8 cellular contexts compared by ENCODE assay signal in genomic region chr5:77211013-77211690, GRCh38. TPM values are rescaled to one million over a fixed set of nuclear protein-coding genes. Genes with fewer than 3 reads are reported as not detected.
DNase-seq lines count a peak whose midpoint lies in the region; ATAC-seq, FAIRE-seq and TF ChIP-seq lines count a peak whose summit lies in the region.

No MANE protein-coding gene starts in this region.

- SMC1A ChIA-PET in GM12878 (lab: Charles Lee; ENCODE audit: uncharacterized antibody, unreplicated experiment): no interaction called here

- TF ChIP-seq POLR2A in GM12878 (IDR thresholded peaks at IDR 0.05; ENCODE audit: low read depth, low read length): no peak

- DNase-seq in heart right ventricle (no peak), Right ventricle myocardium inferior (ENCODE audit: missing footprints) (no peak), GM12878 (ENCODE audit: low read depth, low spot score) (no peak), HEK293T (ENCODE audit: extremely low spot score) (no peak), NCI-H1105 (lab: John Stamatoyannopoulos, UW) (no peak), sciatic nerve (ENCODE audit: low spot score) (no peak)

- H3K36me3 ChIP-seq in heart right ventricle (no peaks in the 10 kb centered on the region), GM12878 (ENCODE audit: control insufficient read depth in 2 of 2, insufficient read depth in 2 of 2, low read length in 1 of 2) (no peaks in the 10 kb centered on the region), mesodermal cell (ENCODE audit: control insufficient read depth, insufficient read depth, low read length) (no peaks in the 10 kb centered on the region)

- H3K79me2 ChIP-seq in GM12878 (ENCODE audit: control insufficient read depth, insufficient read depth, low read length): no peaks in the 10 kb centered on the region

- H2AFZ ChIP-seq in GM12878 (ENCODE audit: control insufficient read depth, low read depth, low read length): peak overlapping the region; percentile 15; the same call in 1 of the 2 replicates

- no peaks in the 10 kb centered on the region for H3K9me3 ChIP-seq in heart right ventricle
- no peaks in the 10 kb centered on the region for H3K9me3 ChIP-seq in GM12878 (replicated peaks; ENCODE audit: control insufficient read depth, insufficient read depth, low read length)
- no peaks in the 10 kb centered on the region for H3K9me3 ChIP-seq in mesodermal cell (ENCODE audit: control insufficient read depth, low read length)

- TF ChIP-seq CTCF in heart right ventricle (IDR thresholded peaks at IDR 0.05) (no peak), GM12878 (IDR thresholded peaks at IDR 0.05 in 2 of 3, conservative IDR thresholded peaks at IDR 0.05 in 1 of 3; ENCODE audit: control insufficient read depth in 2 of 3, extremely low read depth in 1 of 3, insufficient read depth in 1 of 3, low read depth in 3 of 3, low read length in 3 of 3) (no peak)

- H3K4me3 ChIP-seq in heart right ventricle: peak overlapping the region in 9 of 10 donors; percentile 34 to 67 (median 54)
- H3K4me3 ChIP-seq in GM12878: 0 out of 2 replicates have a peak overlapping the region, but pooled peaks have one; percentile 36
- H3K4me3 ChIP-seq in mesodermal cell (ENCODE audit: extremely low read depth, insufficient read depth, low read length, poor library complexity, severe bottlenecking): peak overlapping the region; percentile 31

- H3K9ac ChIP-seq in GM12878 (ENCODE audit: control insufficient read depth, insufficient read depth, low read length): no peak overlapping the region

- H4K20me1 ChIP-seq in GM12878 (ENCODE audit: control insufficient read depth, insufficient read depth): no peaks in the 10 kb centered on the region; the same call in 1 of the 2 replicates

- H3K4me1 ChIP-seq in heart right ventricle (peaks cover 0 to 14% (median 9%) of the 10 kb centered on the region in 9 donors), GM12878 (ENCODE audit: control insufficient read depth, insufficient read depth, low read length) (no peaks in the 10 kb centered on the region), mesodermal cell (ENCODE audit: control insufficient read depth, insufficient read depth, low read length, poor library complexity, severe bottlenecking) (no peaks in the 10 kb centered on the region)

- ATAC-seq in heart right ventricle (peak in 5 of 8 donors; percentile 19 to 63 (median 38)), Right ventricle myocardium inferior (no peak), GM12878 (no peak; the same call in 2 of the 3 replicates), sciatic nerve (no peak), HG03025 (IDR thresholded peaks at IDR 0.05; ENCODE audit: low FRiP score, unreplicated experiment) (no peak)

- BruUV-seq in GM12878 (replicated peaks; lab: Mats Ljungman, UMichigan): no TSS peak

- no peak for TF ChIP-seq EP300 in GM12878 (IDR thresholded peaks at IDR 0.05; ENCODE audit: borderline replicate concordance in 1 of 2, control insufficient read depth in 1 of 2, low read depth in 2 of 2, low read length in 2 of 2)

- RAD21 ChIA-PET in GM12878 (lab: Charles Lee; ENCODE audit: unreplicated experiment): no interaction called here

- in situ Hi-C loops in GM12878 (cut with MboI): no loop called here

- H3K4me2 ChIP-seq in GM12878 (ENCODE audit: control insufficient read depth, insufficient read depth): peak overlapping the region; percentile 67

- TF ChIP-seq RAD21 in GM12878 (IDR thresholded peaks at IDR 0.05; ENCODE audit: insufficient read depth, low read depth, low read length): no peak

- FAIRE-seq in GM12878 (lab: Jason Lieb, UNC): no peak

- no peak overlapping the region for H3K27ac ChIP-seq in heart right ventricle
- H3K27ac ChIP-seq in GM12878 (ENCODE audit: control insufficient read depth, insufficient read depth): no peak overlapping the region
- no peak overlapping the region for H3K27ac ChIP-seq in mesodermal cell (ENCODE audit: low read depth, low read length, severe bottlenecking)

- WGBS in heart right ventricle, 2 donors: 1 to 2% methylated on average over 55 of the region's 55 CpGs
- WGBS in GM12878 (ENCODE audit: insufficient coverage, insufficient replicate concordance, low lambda C conversion rate, missing lambda C conversion rate): 3% methylated on average over 50 of the region's 55 CpGs
- 0 to 2% methylated on average over 29 to 54 of the region's 55 CpGs for WGBS in mesodermal cell (ENCODE audit: insufficient coverage in 2 of 2), 2 experiments

- CTCF ChIA-PET in GM12878 (lab: Yijun Ruan, JAX) (no interaction called here), HEK293T (lab: Yijun Ruan, JAX) (no interaction called here)

- H3K27me3 ChIP-seq in heart right ventricle (peaks cover 0 to 74% (median 54%) of the 10 kb centered on the region in 7 donors), GM12878 (replicated peaks in 1 of 2; ENCODE audit: control insufficient read depth in 2 of 2, insufficient read depth in 2 of 2, low read length in 1 of 2) (peaks cover 13 to 27% of the 10 kb centered on the region in 2 experiments)

- POLR2A ChIA-PET in GM12878 (lab: Charles Lee): no interaction called here
- POLR2A ChIA-PET in HEK293T (lab: Yijun Ruan, JAX): no interaction called here

- intact Hi-C loops in heart right ventricle (cut with DNase I) (no loop called here), Right ventricle myocardium inferior (cut with DNase I) (loop anchor here (5.0 kb wide), 1 partner anchor 44 kb away; no protein-coding TSS in a partner anchor), GM12878 (cut with micrococcal nuclease; ENCODE audit: unreplicated experiment) (no loop called here), sciatic nerve (cut with DNase I) (no loop called here)

TF ChIP-seq in GM12878, 131 proteins besides CTCF, POLR2A, EP300 and RAD21:
- TF ChIP-seq ZNF274 (IDR thresholded peaks at IDR 0.05; ENCODE audit: insufficient read depth, insufficient read length) (no peak), SUZ12 (IDR thresholded peaks at IDR 0.05; ENCODE audit: unreplicated experiment) (peak; percentile 89)

TF ChIP-seq in HEK293T, 16 proteins besides CTCF, POLR2A, EP300 and RAD21:
- TF ChIP-seq SUZ12 (IDR thresholded peaks at IDR 0.05) (no peak), CTBP1 (IDR thresholded peaks at IDR 0.05; ENCODE audit: borderline replicate concordance) (no peak), FOXA1 (IDR thresholded peaks at IDR 0.05) (no peak), HDGF (IDR thresholded peaks at IDR 0.05; ENCODE audit: borderline replicate concordance) (no peak), FOXM1 (IDR thresholded peaks at IDR 0.05; ENCODE audit: borderline replicate concordance) (no peak), LEF1 (IDR thresholded peaks at IDR 0.05; ENCODE audit: borderline replicate concordance) (no peak), ZNF384 (IDR thresholded peaks at IDR 0.05) (no peak), SP1 (IDR thresholded peaks at IDR 0.05) (no peak), PKNOX1 (IDR thresholded peaks at IDR 0.05) (no peak), ARNT (IDR thresholded peaks at IDR 0.05) (no peak)

RNA-seq across cellular contexts. Expression of gene PDE8B, which starts 0.7 kb away (rescaled TPM):
- 1 to 10 TPM in 7 of 10 donors, under 1 TPM in 3; 0.27 to 5.6 (median 2.0) TPM for total RNA-seq in heart right ventricle
- polyA plus RNA-seq in heart right ventricle: 1 to 10 TPM; 1.1 to 1.2 TPM
- 1.0 TPM for total RNA-seq in Right ventricle myocardium inferior
- total RNA-seq in GM12878 (2013; cell fraction: nucleolus; rRNA removed): 0.27 and 0.31 TPM in 2 replicates
- under 0.01 and 0.06 TPM in 2 replicates for total RNA-seq in GM12878 (2014; rRNA removed)
- total RNA-seq in GM12878 (2014; rRNA removed; fragmentation: Illumina TruSeq; extraction: Trizol): 0.04 and 0.05 TPM in 2 replicates
- 0.05 TPM in 1 of 2 replicates, not detected in the other for total RNA-seq in GM12878 (2021)
- polyA plus RNA-seq in GM12878 (2011; ENCODE audit: low read depth): 0.20 TPM
- 0.09 TPM in 1 of 2 replicates, not detected in the other for polyA plus RNA-seq in GM12878 (2011; rRNA removed)
- 0.02 TPM in 1 of 2 replicates, not detected in the other for polyA plus RNA-seq in GM12878 (2011; cell fraction: cytosol; rRNA removed)
- not detected in 2 replicates for polyA plus RNA-seq in GM12878 (2011; cell fraction: nucleus; rRNA removed)
- polyA plus RNA-seq in GM12878 (2012): 0.19 and 0.36 TPM in 2 replicates
- polyA plus RNA-seq in GM12878 (2014; fragmentation: Illumina TruSeq; extraction: Trizol): 0.03 and 0.30 TPM in 2 replicates
- under 1 TPM; 0.20 to 0.31 TPM for polyA plus RNA-seq in GM12878 (2014; fragmentation: Nextera tagmentation; extraction: Ambion mirVana)
- not detected in 2 replicates for polyA plus RNA-seq in GM12878 (2014; rRNA removed)
- polyA plus RNA-seq in GM12878 (2016; fragmentation: Nextera tagmentation; extraction: Ambion mirVana): under 1 TPM; 0.37 to 0.44 TPM
- 0.07 TPM in 1 of 2 replicates, not detected in the other for polyA minus RNA-seq in GM12878 (2011; rRNA and poly(A)+ RNA removed)
- polyA minus RNA-seq in GM12878 (2011; cell fraction: cytosol; rRNA and poly(A)+ RNA removed): 2.3 TPM in 1 of 2 replicates, not detected in the other
- 0.10 and 0.12 TPM in 2 replicates for polyA minus RNA-seq in GM12878 (2011; cell fraction: nucleus; rRNA and poly(A)+ RNA removed)
- polyA plus RNA-seq in mesodermal cell (2013, experiment 1 of 2): 0.29 TPM
- polyA plus RNA-seq in mesodermal cell (2013, experiment 2 of 2): 1.3 TPM
- total RNA-seq in sciatic nerve: 3.6 TPM

Comparison
In these comparisons a context has a peak if more than half of its experiments do, and no peak if none do; other contexts are left out.
1. ATAC-seq: peak in heart right ventricle (5 of 8); none in Right ventricle myocardium inferior (single experiment), GM12878 (single experiment), sciatic nerve (single experiment) and HG03025 (single experiment).
2. Peak in every context shown above with its lines, with median percentiles within 50 percentile points of each other: H3K4me3 ChIP-seq.